ENCODE assay signal across 16 cellular contexts in the genomic region with DNA sequence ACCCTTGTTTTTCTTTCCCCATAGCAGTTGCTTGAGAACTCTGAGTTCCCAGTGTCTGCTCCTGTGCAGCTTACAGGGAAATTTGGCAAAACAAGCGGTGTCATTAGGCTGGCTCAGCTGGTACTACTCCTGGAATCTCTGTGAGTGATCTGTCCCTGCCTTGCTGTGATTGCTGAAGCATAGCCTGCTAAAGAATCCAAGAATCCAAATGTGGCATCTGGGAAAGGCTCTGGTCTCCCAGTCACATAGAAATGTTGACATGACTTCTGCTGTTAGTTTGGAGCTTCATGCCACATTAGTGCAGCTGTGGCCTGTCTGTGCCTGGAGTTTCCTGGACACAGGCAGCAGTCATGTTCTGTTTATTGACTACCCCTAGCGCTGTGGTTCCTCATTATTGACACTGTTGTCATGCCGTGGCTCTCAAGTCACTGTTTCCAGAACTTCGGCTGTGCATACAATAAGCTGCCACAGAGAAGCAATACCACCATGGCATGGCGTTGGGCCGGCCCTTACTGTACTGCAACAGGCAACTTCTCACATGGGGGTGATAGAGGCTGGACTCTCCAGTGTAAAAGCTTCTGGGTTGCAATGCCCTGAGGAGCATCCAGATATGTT.
DNase-seq lines count a peak whose midpoint lies in the region; ATAC-seq, FAIRE-seq and TF ChIP-seq lines count a peak whose summit lies in the region.
"Had no signal": no experiment of that assay in that cellular context is flagged by ENCODE, and none has a peak within 500 bp of the region (broad histone marks: within the 10 kb centered on the region; RNA-seq: fewer than 3 reads in every experiment).

No MANE protein-coding gene starts in this region.

- no peak for TF ChIP-seq EP300 in transverse colon (IDR thresholded peaks at IDR 0.05; ENCODE audit: low read depth)

- 83% methylated on average over 6 of the region's 6 CpGs; no CpG with 5 or more reads in 1 of the 2 donors for WGBS in transverse colon (ENCODE audit: low coverage in 1 of 2), 2 donors

- H3K9me1 ChIP-seq in keratinocyte (ENCODE audit: control insufficient read depth, extremely low read depth, insufficient read depth, low read length) = no peaks in the 10 kb centered on the region

- TF ChIP-seq CTCF in GM23338 (conservative IDR thresholded peaks at IDR 0.05; ENCODE audit: low read depth in 2 of 2) (no peak), keratinocyte (optimal IDR thresholded peaks at IDR 0.05 in 1 of 3, IDR thresholded peaks at IDR 0.05 in 1 of 3, conservative IDR thresholded peaks at IDR 0.05 in 1 of 3; ENCODE audit: extremely low read depth in 1 of 3, insufficient read depth in 2 of 3, low read length in 3 of 3) (no peak), transverse colon (IDR thresholded peaks at IDR 0.05) (no peak)

- dilution Hi-C loops in keratinocyte (cut with MboI; ENCODE audit: extremely low pct_ligation_motif_present, low sequenced_read_pairs) = no loop called here

- no peak overlapping the region for H3K9ac ChIP-seq in keratinocyte (ENCODE audit: control insufficient read depth, extremely low read depth, insufficient read depth, low read length)

- no peak overlapping the region for H3K27ac Mint-ChIP-seq in GM23338
- H3K27ac Mint-ChIP-seq: stimulated activated effector memory CD8-positive, alpha-beta T cell treated with anti-CD3 and anti-CD28 coated beads, Interleukin-12 subunit alpha, Interleukin-12 subunit beta, amount 100 ng/mL, for 72 hours had no signal

- peak; percentile 9 for FAIRE-seq in keratinocyte (lab: Jason Lieb, UNC)

- no peak for ATAC-seq in GM23338
- ATAC-seq: gastroesophageal sphincter; stimulated activated effector memory CD8-positive, alpha-beta T cell treated with anti-CD3 and anti-CD28 coated beads, Interleukin-12 subunit alpha, Interleukin-12 subunit beta, amount 100 ng/mL, for 72 hours had no signal

- no peaks in the 10 kb centered on the region for H3K36me3 Mint-ChIP-seq in GM23338 (ENCODE audit: low read depth)
- H3K36me3 Mint-ChIP-seq: stimulated activated effector memory CD8-positive, alpha-beta T cell treated with anti-CD3 and anti-CD28 coated beads, Interleukin-12 subunit alpha, Interleukin-12 subunit beta, amount 100 ng/mL, for 72 hours had no signal

- H3K4me3 ChIP-seq in GM23338 (no peak overlapping the region), keratinocyte (ENCODE audit: control insufficient read depth in 2 of 3, extremely low read depth in 1 of 3, insufficient read depth in 2 of 3, low read depth in 1 of 3, low read length in 3 of 3) (no peak overlapping the region), transverse colon (no peak overlapping the region)
- H3K4me3 ChIP-seq: adrenal gland, gastroesophageal sphincter had no signal

- DNase-seq in GM23338 (ENCODE audit: low spot score) (no peak), NCI-H446 treated with DMSO at 0.1 percent for 48 hours (lab: John Stamatoyannopoulos, UW) (peak; percentile 81), keratinocyte (ENCODE audit: low read depth, low spot score) (no peak), renal cortical epithelial cell (ENCODE audit: low read depth) (peak; percentile 78), transverse colon (no peak), KBM-7 (no peak), DMS79 (lab: John Stamatoyannopoulos, UW) (no peak)
- DNase-seq: activated CD4-positive, alpha-beta T cell treated with anti-CD3 and anti-CD28 coated beads, Interleukin-2, amount 50 U/mL, for 1 hour; activated gamma-delta T cell treated with Interleukin-2 at 50 U/mL for 16 hours; adrenal gland; midbrain; NCI-H2227 treated with DMSO at 0.1 percent for 48 hours had no signal

- H3F3A ChIP-seq in GM23338 (replicated peaks; ENCODE audit: low read depth) = no peaks in the 10 kb centered on the region

- no peaks in the 10 kb centered on the region; the same call in 2 of the 3 replicates for H3K9me3 Mint-ChIP-seq in GM23338

- no peaks in the 10 kb centered on the region for H3K79me2 ChIP-seq in GM23338 (replicated peaks; ENCODE audit: insufficient read depth)
- H3K79me2 ChIP-seq in keratinocyte (ENCODE audit: control insufficient read depth, insufficient read depth, low read length) = no peaks in the 10 kb centered on the region

- TF ChIP-seq POLR2A in transverse colon (IDR thresholded peaks at IDR 0.05) = no peak

- H3K9me3 ChIP-seq in keratinocyte (ENCODE audit: control insufficient read depth, low read depth, low read length) (no peaks in the 10 kb centered on the region), transverse colon (no peaks in the 10 kb centered on the region)
- H3K9me3 ChIP-seq: adrenal gland, gastroesophageal sphincter, neutrophil had no signal

- H3K27ac ChIP-seq in GM23338 (ENCODE audit: low read depth) = no peak overlapping the region
- no peak overlapping the region for H3K27ac ChIP-seq in keratinocyte (ENCODE audit: control insufficient read depth, insufficient read depth, low read length)
- no peak overlapping the region for H3K27ac ChIP-seq in transverse colon
- H3K27ac ChIP-seq: adrenal gland, epithelial cell of prostate, gastroesophageal sphincter, neutrophil had no signal

- no peaks in the 10 kb centered on the region for H3K4me1 Mint-ChIP-seq in GM23338
- H3K4me1 Mint-ChIP-seq: stimulated activated effector memory CD8-positive, alpha-beta T cell treated with anti-CD3 and anti-CD28 coated beads, Interleukin-12 subunit alpha, Interleukin-12 subunit beta, amount 100 ng/mL, for 72 hours had no signal

- H3K36me3 ChIP-seq in GM23338 (ENCODE audit: insufficient read depth) (no peaks in the 10 kb centered on the region), keratinocyte (ENCODE audit: control insufficient read depth in 2 of 2, extremely low read depth in 1 of 2, insufficient read depth in 2 of 2, low read length in 2 of 2) (no peaks in the 10 kb centered on the region), transverse colon (no peaks in the 10 kb centered on the region)
- H3K36me3 ChIP-seq: adrenal gland, gastroesophageal sphincter, neutrophil had no signal

- intact Hi-C loops in transverse colon (cut with DNase I; ENCODE audit: low total_unique reads) = no loop called here

- H3K4me3 Mint-ChIP-seq in GM23338 = no peak overlapping the region
- H3K4me3 Mint-ChIP-seq: stimulated activated effector memory CD8-positive, alpha-beta T cell treated with anti-CD3 and anti-CD28 coated beads, Interleukin-12 subunit alpha, Interleukin-12 subunit beta, amount 100 ng/mL, for 72 hours had no signal

- H2AFZ ChIP-seq in GM23338 (peak overlapping the region; percentile 56; the same call in 1 of the 2 replicates), keratinocyte (ENCODE audit: control insufficient read depth, low read length) (no peak overlapping the region)

- H4K20me1 ChIP-seq in GM23338 (replicated peaks; ENCODE audit: insufficient read depth) = no peaks in the 10 kb centered on the region
- no peaks in the 10 kb centered on the region for H4K20me1 ChIP-seq in keratinocyte (ENCODE audit: control insufficient read depth, extremely low read depth, insufficient read depth, low read length)

- H3K9me2 ChIP-seq in GM23338 (ENCODE audit: insufficient read depth) = peaks cover 14% of the 10 kb centered on the region

- no peak overlapping the region for H3K4me2 ChIP-seq in GM23338
- H3K4me2 ChIP-seq in keratinocyte (ENCODE audit: control insufficient read depth, extremely low read depth, insufficient read depth, low read depth, low read length) = no peak overlapping the region

- peaks cover 2% of the 10 kb centered on the region for H3K27me3 Mint-ChIP-seq in GM23338 (ENCODE audit: insufficient read depth, low read depth, poor library complexity)

- in situ Hi-C loops in transverse colon (cut with MboI; ENCODE audit: low pct_ligation_motif_present in 1 of 4, low pct_unique_long_range_greater_than_20kb in 1 of 4, low sequenced_read_pairs in 3 of 4) (no loop called here), KBM-7 (cut with MboI; ENCODE audit: low pct_unique_long_range_greater_than_20kb, low sequenced_read_pairs) (no loop called here)

- H3K27me3 ChIP-seq in GM23338 (ENCODE audit: insufficient read depth) (no peaks in the 10 kb centered on the region), keratinocyte (ENCODE audit: control insufficient read depth, extremely low read depth, insufficient read depth, low read length) (no peaks in the 10 kb centered on the region), transverse colon (no peaks in the 10 kb centered on the region)
- H3K27me3 ChIP-seq: adrenal gland, gastroesophageal sphincter, neutrophil had no signal

- H3K4me1 ChIP-seq in GM23338 (ENCODE audit: insufficient read depth) (no peaks in the 10 kb centered on the region), keratinocyte (ENCODE audit: control insufficient read depth, extremely low read depth, insufficient read depth, low read length) (peaks cover 21% of the 10 kb centered on the region), transverse colon (peaks cover 6 to 37% (median 16%) of the 10 kb centered on the region in 4 donors)

TF ChIP-seq in GM23338, 12 proteins besides CTCF, POLR2A, EP300 and RAD21 (continues in another document):
- no peak for TF ChIP-seq POLR2AphosphoS5 (IDR thresholded peaks at IDR 0.05; ENCODE audit: low read depth)

Comparison
In these comparisons a context has a peak if more than half of its experiments do, and no peak if none do; other contexts are left out.
1. DNase-seq: peak in NCI-H446 treated with DMSO at 0.1 percent for 48 hours (single experiment) and renal cortical epithelial cell (single experiment); none in GM23338 (single experiment), keratinocyte (single experiment), transverse colon (single experiment), KBM-7 (single experiment) and DMS79 (single experiment).